ENCODE assay signal across 8 cellular contexts in genomic region chr7:2520131-2520807, GRCh38. TPM values are rescaled to one million over a fixed set of nuclear protein-coding genes. Genes with fewer than 3 reads are reported as not detected.
A peak's percentile ranks its signal among the peaks of the same experiment; 100 is the strongest.
DNase-seq lines count a peak whose midpoint lies in the region; ATAC-seq, FAIRE-seq and TF ChIP-seq lines count a peak whose summit lies in the region.

No MANE protein-coding gene starts in this region.

- peaks cover 19 to 47% (median 40%) of the 10 kb centered on the region in 4 donors for H3K4me1 Mint-ChIP-seq in naive thymus-derived CD8-positive, alpha-beta T cell

- H3K27me3 Mint-ChIP-seq in naive thymus-derived CD8-positive, alpha-beta T cell = no peaks in the 10 kb centered on the region

- DNase-seq in A549 (ENCODE audit: low read depth in 1 of 2, low spot score in 1 of 2) (peak; percentile 55 to 79), GF-D8 (lab: John Stamatoyannopoulos, UW) (peak; percentile 9), RWPE2 (ENCODE audit: low spot score) (no peak), dorsolateral prefrontal cortex (peak in 1 of 10 donors; percentile 45), COLO829 (ENCODE audit: low spot score) (no peak), GOT3 (lab: John Stamatoyannopoulos, UW) (no peak), iPS-NIHi11 (ENCODE audit: low spot score) (no peak)
- no peak for DNase-seq in naive thymus-derived CD8-positive, alpha-beta T cell

- H3K4me3 ChIP-seq in A549 (peak overlapping the region; percentile 55), RWPE2 (ENCODE audit: severe bottlenecking) (peak overlapping the region; percentile 34), dorsolateral prefrontal cortex (peak overlapping the region; percentile 28 to 75 (median 54))

- CTCF ChIA-PET in A549 (lab: Yijun Ruan, JAX) = interaction anchor here (0.7 to 1.4 kb wide), 3 partner anchors 38 to 52 kb away, joined by 3 to 4 read pairs (median 3); partner anchors contain the start of gene IQCE

- peak overlapping the region; percentile 91 to 99 (median 97) for H3K4me3 Mint-ChIP-seq in naive thymus-derived CD8-positive, alpha-beta T cell

- peaks cover 4 to 17% (median 10%) of the 10 kb centered on the region in 3 donors for H3K36me3 Mint-ChIP-seq in naive thymus-derived CD8-positive, alpha-beta T cell

- POLR2A ChIA-PET in A549 (lab: Yijun Ruan, JAX) = interaction anchor here (0.7 kb wide), 1 partner anchor 24 kb away, joined by 3 read pairs; no protein-coding TSS in a partner anchor
- POLR2A ChIA-PET in naive thymus-derived CD8-positive, alpha-beta T cell (lab: Charles Lee) = interaction anchor here (0.7 to 22.8 kb wide), 13 partner anchors 4 to 113 kb away, joined by 3 to 821 read pairs (median 4); partner anchors contain the start of genes BRAT1, GRIFIN, IQCE and LFNG

- intact Hi-C loops in dorsolateral prefrontal cortex (cut with DNase I) = loop anchor here in 1 of 2 donors (10.0 kb wide), 1 partner anchor 275 kb away; the partner anchor contains the start of genes MRM2 and NUDT1

- TF ChIP-seq RAD21 in A549 (conservative IDR thresholded peaks at IDR 0.05 in 1 of 2, IDR thresholded peaks at IDR 0.05 in 1 of 2) = no peak; a peak in 1 of 5 replicates

- WGBS in A549 (ENCODE audit: missing lambda C conversion rate) = 14% methylated on average over 10 of the region's 38 CpGs

- H3K27me3 ChIP-seq in RWPE2 (ENCODE audit: insufficient read depth, poor library complexity, severe bottlenecking) = no peaks in the 10 kb centered on the region
- peaks cover 0 to 38% (median 0%) of the 10 kb centered on the region in 45 donors for H3K27me3 ChIP-seq in dorsolateral prefrontal cortex

- peak overlapping the region; percentile 45 to 97 (median 91) for H3K27ac Mint-ChIP-seq in naive thymus-derived CD8-positive, alpha-beta T cell

- TF ChIP-seq EP300 in A549 (IDR thresholded peaks at IDR 0.05) = no peak

- no peak for TF ChIP-seq POLR2A in A549 (IDR thresholded peaks at IDR 0.05; ENCODE audit: low read length)

- FAIRE-seq in A549 (lab: Jason Lieb, UNC) = no peak

- H3K4me2 ChIP-seq in A549 = peak overlapping the region; percentile 99

- TF ChIP-seq CTCF in A549 (IDR thresholded peaks at IDR 0.05) (no peak), RWPE2 (IDR thresholded peaks at IDR 0.05; ENCODE audit: poor library complexity, severe bottlenecking) (no peak), dorsolateral prefrontal cortex (IDR thresholded peaks at IDR 0.05 in 54 of 56, conservative IDR thresholded peaks at IDR 0.05 in 2 of 56; ENCODE audit: low read depth in 1 of 56, partially characterized antibody in 56 of 56) (peak in 20 of 56 donors; percentile 7 to 42 (median 18))

- H3K36me3 ChIP-seq in RWPE2 (ENCODE audit: low read depth) = no peaks in the 10 kb centered on the region

- ATAC-seq in A549 (peak; percentile 39 to 40), RWPE2 (ENCODE audit: low read depth) (no peak)
- ATAC-seq in naive thymus-derived CD8-positive, alpha-beta T cell = no peak

- peaks cover 74% of the 10 kb centered on the region for H3K4me1 ChIP-seq in A549
- H3K4me1 ChIP-seq in RWPE2 (ENCODE audit: insufficient read depth, poor library complexity, severe bottlenecking) = peaks cover 46% of the 10 kb centered on the region

- no peaks in the 10 kb centered on the region for H3K9me3 ChIP-seq in A549
- no peaks in the 10 kb centered on the region for H3K9me3 ChIP-seq in RWPE2 (ENCODE audit: severe bottlenecking)

- H3K27ac ChIP-seq in A549 (peak overlapping the region; percentile 43 to 95; a peak in 5 of 6 replicates), RWPE2 (ENCODE audit: poor library complexity, severe bottlenecking) (no peak overlapping the region), dorsolateral prefrontal cortex (peak overlapping the region in 9 of 59 donors; percentile 4 to 54 (median 38))

- H3K9me3 Mint-ChIP-seq in naive thymus-derived CD8-positive, alpha-beta T cell = no peaks in the 10 kb centered on the region

TF ChIP-seq in A549, 52 proteins besides CTCF, POLR2A, EP300 and RAD21:
- no peak for TF ChIP-seq PHF8 (IDR thresholded peaks at IDR 0.05; ENCODE audit: borderline replicate concordance, low read depth)

RNA-seq across cellular contexts. Expression of gene LFNG, which starts 0.7 kb away (rescaled TPM):
- polyA plus RNA-seq in A549 (2011; rRNA removed) = 2.3 and 2.9 TPM in 2 replicates
- 4.7 and 6.4 TPM in 2 replicates for polyA plus RNA-seq in A549 (2012; cell fraction: cytosol; rRNA removed)
- 10.0 and 15.6 TPM in 2 replicates for polyA plus RNA-seq in A549 (2012; cell fraction: nucleus; rRNA removed)
- polyA plus RNA-seq in A549 (2017; fragmentation: RNase III; extraction: RNeasy Plus Mini Kit Qiagen cat#74134 plus additional on column Dnase treatment) = 5.8 to 7.3 TPM (median 6.3 TPM) in 3 replicates
- 2.7 and 3.0 TPM in 2 replicates for polyA minus RNA-seq in A549 (2011; rRNA and poly(A)+ RNA removed)
- total RNA-seq in dorsolateral prefrontal cortex = 10 to 100 TPM in 110 of 120 experiments, 1 to 10 TPM in 10; 7.5 to 44.5 (median 15.8) TPM
- 100 to 1,000 TPM; 151 to 153 TPM for total RNA-seq in naive thymus-derived CD8-positive, alpha-beta T cell
- 1 to 10 TPM in 2 of 3 donors, under 1 TPM in 1; 0.54 to 3.0 (median 1.6) TPM for polyA plus RNA-seq in naive thymus-derived CD8-positive, alpha-beta T cell

RNA-seq across cellular contexts. Expression of gene BRAT1, which starts 35.1 kb away (rescaled TPM):
- polyA plus RNA-seq in A549 (2011; rRNA removed) = 11.9 and 13.3 TPM in 2 replicates
- 35.3 and 50.2 TPM in 2 replicates for polyA plus RNA-seq in A549 (2012; cell fraction: cytosol; rRNA removed)
- polyA plus RNA-seq in A549 (2012; cell fraction: nucleus; rRNA removed) = 140 and 205 TPM in 2 replicates
- 22.6 to 25.6 TPM (median 24.4 TPM) in 3 replicates for polyA plus RNA-seq in A549 (2017; fragmentation: RNase III; extraction: RNeasy Plus Mini Kit Qiagen cat#74134 plus additional on column Dnase treatment)
- polyA minus RNA-seq in A549 (2011; rRNA and poly(A)+ RNA removed) = 12.4 and 13.3 TPM in 2 replicates
- 10 to 100 TPM; 16.7 to 38.4 (median 24.9) TPM for total RNA-seq in dorsolateral prefrontal cortex
- total RNA-seq in naive thymus-derived CD8-positive, alpha-beta T cell = 10 to 100 TPM; 32.2 to 32.4 TPM
- 10 to 100 TPM; 21.0 to 43.6 (median 25.4) TPM for polyA plus RNA-seq in naive thymus-derived CD8-positive, alpha-beta T cell

RNA-seq across cellular contexts. Expression of gene IQCE, which starts 38.5 kb away (rescaled TPM):
- polyA plus RNA-seq in A549 (2011; rRNA removed) (10.1 and 10.6 TPM in 2 replicates), A549 (2017; fragmentation: RNase III; extraction: RNeasy Plus Mini Kit Qiagen cat#74134 plus additional on column Dnase treatment) (11.3 to 13.0 TPM (median 12.8 TPM) in 3 replicates)
- polyA plus RNA-seq in A549 (2012; cell fraction: cytosol; rRNA removed) = 8.9 and 9.3 TPM in 2 replicates
- 16.7 and 18.2 TPM in 2 replicates for polyA plus RNA-seq in A549 (2012; cell fraction: nucleus; rRNA removed)
- 10.6 and 13.3 TPM in 2 replicates for polyA minus RNA-seq in A549 (2011; rRNA and poly(A)+ RNA removed)
- 10 to 100 TPM; 26.3 to 72.5 (median 45.2) TPM for total RNA-seq in dorsolateral prefrontal cortex
- total RNA-seq in naive thymus-derived CD8-positive, alpha-beta T cell = 1 to 10 TPM; 6.6 to 8.9 TPM
- polyA plus RNA-seq in naive thymus-derived CD8-positive, alpha-beta T cell = 1 to 10 TPM in 2 of 3 donors, under 1 TPM in 1; 0.77 to 2.2 (median 2.0) TPM

RNA-seq across cellular contexts. Expression of gene GRIFIN, which starts 44.1 kb away (rescaled TPM):
- not detected in 2 replicates for polyA plus RNA-seq in A549 (2011; rRNA removed)
- polyA plus RNA-seq in A549 (2012; cell fraction: cytosol; rRNA removed) = not detected in 2 replicates
- not detected in 2 replicates for polyA plus RNA-seq in A549 (2012; cell fraction: nucleus; rRNA removed)
- polyA plus RNA-seq in A549 (2017; fragmentation: RNase III; extraction: RNeasy Plus Mini Kit Qiagen cat#74134 plus additional on column Dnase treatment) = not detected in 3 replicates
- not detected in 2 replicates for polyA minus RNA-seq in A549 (2011; rRNA and poly(A)+ RNA removed)
- not detected for total RNA-seq in dorsolateral prefrontal cortex
- total RNA-seq in naive thymus-derived CD8-positive, alpha-beta T cell = not detected
- polyA plus RNA-seq in naive thymus-derived CD8-positive, alpha-beta T cell = not detected

Comparison
In these comparisons a context has a peak if more than half of its experiments do, and no peak if none do; other contexts are left out.
1. ATAC-seq: peak in A549 (2 of 2); none in RWPE2 (single experiment) and naive thymus-derived CD8-positive, alpha-beta T cell (0 of 2).
2. DNase-seq: peak in A549 (2 of 2) and GF-D8 (single experiment); none in RWPE2 (single experiment), naive thymus-derived CD8-positive, alpha-beta T cell (0 of 10), COLO829 (single experiment), GOT3 (single experiment) and iPS-NIHi11 (single experiment).
3. Peak in every context shown above with its lines, with median percentiles within 50 percentile points of each other: H3K4me3 ChIP-seq.